ENCODE assay signal across 8 cellular contexts in genomic region chr19:57321164-57321563, GRCh38. TPM values are rescaled to one million over a fixed set of nuclear protein-coding genes. Genes with fewer than 3 reads are reported as not detected.
DNase-seq lines count a peak whose midpoint lies in the region; ATAC-seq and FAIRE-seq lines count a peak whose summit lies in the region.

No MANE protein-coding gene starts in this region.

- H3K36me3 ChIP-seq in mesendoderm (ENCODE audit: control insufficient read depth, insufficient read depth, low read length) = peaks cover 3% of the 10 kb centered on the region
- H3K36me3 ChIP-seq in aorta (ENCODE audit: control insufficient read depth in 1 of 2, insufficient read depth in 2 of 2, low read length in 1 of 2) = peaks cover 5 to 14% of the 10 kb centered on the region in 2 donors

- peak overlapping the region; percentile 89 for H3K56ac ChIP-seq in mesendoderm (ENCODE audit: low read length)

- H3K23ac ChIP-seq in mesendoderm (ENCODE audit: low read length) = no peak overlapping the region

- H3K27me3 Mint-ChIP-seq in stimulated activated naive CD8-positive, alpha-beta T cell treated with anti-CD3 and anti-CD28 coated beads, Interleukin-15, Interleukin-2, amounts not matched to agents 100 ng/mL and 50 ng/mL, for 24 hours = peaks cover 20% of the 10 kb centered on the region

- no peak overlapping the region for H2BK5ac ChIP-seq in mesendoderm (ENCODE audit: low read length)

- no peak overlapping the region for H3K27ac ChIP-seq in mesendoderm (ENCODE audit: low read depth, low read length)
- no peak overlapping the region for H3K27ac ChIP-seq in aorta (ENCODE audit: low read depth in 1 of 2, low read length in 2 of 2)

- H3K4ac ChIP-seq in mesendoderm (ENCODE audit: low read depth, low read length) = no peak overlapping the region

- no peak overlapping the region for H3K18ac ChIP-seq in mesendoderm (ENCODE audit: low read length)

- H4K8ac ChIP-seq in mesendoderm (ENCODE audit: low read depth, low read length) = no peak overlapping the region

- peaks cover 22% of the 10 kb centered on the region for H3K79me2 ChIP-seq in mesendoderm (ENCODE audit: control insufficient read depth, insufficient read depth, low read length)

- peaks cover 42% of the 10 kb centered on the region for H3K36me3 Mint-ChIP-seq in stimulated activated naive CD8-positive, alpha-beta T cell treated with anti-CD3 and anti-CD28 coated beads, Interleukin-15, Interleukin-2, amounts not matched to agents 100 ng/mL and 50 ng/mL, for 24 hours (ENCODE audit: low read depth)

- peak overlapping the region; percentile 43 for H3K4me2 ChIP-seq in mesendoderm (ENCODE audit: low read length)

- H3K9ac ChIP-seq in mesendoderm (ENCODE audit: low read length) = peak overlapping the region; percentile 90

- H3K27ac Mint-ChIP-seq in stimulated activated naive CD8-positive, alpha-beta T cell treated with anti-CD3 and anti-CD28 coated beads, Interleukin-15, Interleukin-2, amounts not matched to agents 100 ng/mL and 50 ng/mL, for 24 hours = peak overlapping the region; percentile 83

- peak overlapping the region; percentile 48 for H3K4me3 ChIP-seq in mesendoderm (ENCODE audit: low read length)
- peak overlapping the region; percentile 57 to 69 for H3K4me3 ChIP-seq in aorta (ENCODE audit: low read length in 2 of 2)

- H3K4me1 ChIP-seq in mesendoderm (ENCODE audit: control insufficient read depth, low read depth, low read length) (peaks cover 2% of the 10 kb centered on the region), aorta (ENCODE audit: control insufficient read depth in 1 of 2, insufficient read depth in 2 of 2, low read length in 2 of 2) (no peaks in the 10 kb centered on the region)

- H3K9me3 Mint-ChIP-seq in stimulated activated naive CD8-positive, alpha-beta T cell treated with anti-CD3 and anti-CD28 coated beads, Interleukin-15, Interleukin-2, amounts not matched to agents 100 ng/mL and 50 ng/mL, for 24 hours = peaks cover 17% of the 10 kb centered on the region

- ATAC-seq in stimulated activated naive CD8-positive, alpha-beta T cell treated with anti-CD3 and anti-CD28 coated beads, Interleukin-15, Interleukin-2, amounts not matched to agents 100 U/mL and 50 U/mL, for 24 hours = no peak
- ATAC-seq in aorta (ENCODE audit: low FRiP score) = no peak
- ATAC-seq in HG02588 (IDR thresholded peaks at IDR 0.05; ENCODE audit: unreplicated experiment) = no peak

- intact Hi-C loops in aorta (cut with DNase I) = loop anchor here in 1 of 2 donors (5.0 kb wide), 1 partner anchor 39 kb away; the partner anchor contains the start of gene ZNF460

- no peak for FAIRE-seq in frontal cortex (lab: Jason Lieb, UNC)

- DNase-seq in stimulated activated naive CD8-positive, alpha-beta T cell treated with anti-CD3 and anti-CD28 coated beads, Interleukin-15, Interleukin-2, amounts not matched to agents 100 U/mL and 50 U/mL, for 24 hours = no peak
- peak; percentile 9 for DNase-seq in astrocyte of the hippocampus (ENCODE audit: low read depth, low spot score)
- no peak for DNase-seq in mesendoderm
- DNase-seq in aorta = no peak
- DNase-seq in NCI-H774 (lab: John Stamatoyannopoulos, UW) = no peak
- no peak for DNase-seq in frontal cortex (ENCODE audit: low spot score in 2 of 2)

- no peak overlapping the region for H2BK15ac ChIP-seq in mesendoderm (replicated peaks; ENCODE audit: low read depth)

- no peak overlapping the region for H2AK5ac ChIP-seq in mesendoderm (ENCODE audit: low read length)

- peaks cover 25% of the 10 kb centered on the region for H3K4me1 Mint-ChIP-seq in stimulated activated naive CD8-positive, alpha-beta T cell treated with anti-CD3 and anti-CD28 coated beads, Interleukin-15, Interleukin-2, amounts not matched to agents 100 ng/mL and 50 ng/mL, for 24 hours (ENCODE audit: low read depth)

- H3K9me3 ChIP-seq in aorta (ENCODE audit: control insufficient read depth, low read length) = peaks cover 10% of the 10 kb centered on the region

- H3K79me1 ChIP-seq in mesendoderm (ENCODE audit: low read length) = peaks cover 11% of the 10 kb centered on the region

- H3K27me3 ChIP-seq in mesendoderm (ENCODE audit: insufficient read depth, low read length, poor library complexity) (peaks cover 1% of the 10 kb centered on the region), aorta (ENCODE audit: control insufficient read depth in 1 of 2, insufficient read depth in 2 of 2, low read length in 1 of 2) (no peaks in the 10 kb centered on the region)

- no peak overlapping the region for H2BK120ac ChIP-seq in mesendoderm (ENCODE audit: low read depth, low read length)

- WGBS in mesendoderm (ENCODE audit: extremely low coverage, insufficient coverage, low lambda C conversion rate) = no CpG with 5 or more reads among the region's 8 CpGs
- WGBS in aorta, 2 donors = 26 to 34% methylated on average over 8 of the region's 8 CpGs

- H3K4me3 Mint-ChIP-seq in stimulated activated naive CD8-positive, alpha-beta T cell treated with anti-CD3 and anti-CD28 coated beads, Interleukin-15, Interleukin-2, amounts not matched to agents 100 ng/mL and 50 ng/mL, for 24 hours = peak overlapping the region; percentile 90

- H4K5ac ChIP-seq in mesendoderm (ENCODE audit: low read length) = no peak overlapping the region

RNA-seq across cellular contexts. Expression of gene ZNF543, which starts 0.9 kb away (rescaled TPM):
- polyA plus RNA-seq in mesendoderm (2013, experiment 1 of 2) = 2.7 TPM
- polyA plus RNA-seq in mesendoderm (2013, experiment 2 of 2) = 2.6 TPM
- total RNA-seq in aorta = 1 to 10 TPM; 8.2 to 8.9 TPM
- polyA plus RNA-seq in aorta = 1 to 10 TPM in 1 of 2 donors, under 1 TPM in 1; 0.38 to 1.7 TPM
- total RNA-seq in frontal cortex = 34.2 TPM

RNA-seq across cellular contexts. Expression of gene ZNF304, which starts 29.9 kb away (rescaled TPM):
- 4.1 TPM for polyA plus RNA-seq in mesendoderm (2013, experiment 1 of 2)
- polyA plus RNA-seq in mesendoderm (2013, experiment 2 of 2) = 4.1 TPM
- 10 to 100 TPM in 1 of 2 donors, 1 to 10 TPM in 1; 9.7 to 11.0 TPM for total RNA-seq in aorta
- polyA plus RNA-seq in aorta = 1 to 10 TPM; 1.8 to 4.5 TPM
- 26.5 TPM for total RNA-seq in frontal cortex

RNA-seq across cellular contexts. Expression of gene ZNF460, which starts 40.9 kb away (rescaled TPM):
- 3.2 TPM for polyA plus RNA-seq in mesendoderm (2013, experiment 1 of 2)
- 3.0 TPM for polyA plus RNA-seq in mesendoderm (2013, experiment 2 of 2)
- total RNA-seq in aorta (10 to 100 TPM; 65.8 to 75.3 TPM), frontal cortex (126 TPM)
- polyA plus RNA-seq in aorta = 1 to 10 TPM; 1.4 to 3.9 TPM

RNA-seq across cellular contexts. Expression of gene TRAPPC2B, which starts 42.2 kb away (rescaled TPM):
- polyA plus RNA-seq in mesendoderm (2013, experiment 1 of 2) = 13.8 TPM
- 13.4 TPM for polyA plus RNA-seq in mesendoderm (2013, experiment 2 of 2)
- total RNA-seq in aorta = 10 to 100 TPM in 1 of 2 donors, 1 to 10 TPM in 1; 8.3 to 13.4 TPM
- polyA plus RNA-seq in aorta = 10 to 100 TPM; 17.9 to 28.2 TPM
- 36.7 TPM for total RNA-seq in frontal cortex

RNA-seq across cellular contexts. Expression of gene ZNF547, which starts 42.2 kb away (rescaled TPM):
- polyA plus RNA-seq in mesendoderm (2013, experiment 1 of 2) = 0.49 TPM
- 0.67 TPM for polyA plus RNA-seq in mesendoderm (2013, experiment 2 of 2)
- total RNA-seq in aorta (1 to 10 TPM; 2.6 to 2.7 TPM), frontal cortex (13.5 TPM)
- polyA plus RNA-seq in aorta = 1 to 10 TPM; 1.8 to 2.6 TPM
